15 cellular contexts compared by ENCODE assay signal in the genomic region with DNA sequence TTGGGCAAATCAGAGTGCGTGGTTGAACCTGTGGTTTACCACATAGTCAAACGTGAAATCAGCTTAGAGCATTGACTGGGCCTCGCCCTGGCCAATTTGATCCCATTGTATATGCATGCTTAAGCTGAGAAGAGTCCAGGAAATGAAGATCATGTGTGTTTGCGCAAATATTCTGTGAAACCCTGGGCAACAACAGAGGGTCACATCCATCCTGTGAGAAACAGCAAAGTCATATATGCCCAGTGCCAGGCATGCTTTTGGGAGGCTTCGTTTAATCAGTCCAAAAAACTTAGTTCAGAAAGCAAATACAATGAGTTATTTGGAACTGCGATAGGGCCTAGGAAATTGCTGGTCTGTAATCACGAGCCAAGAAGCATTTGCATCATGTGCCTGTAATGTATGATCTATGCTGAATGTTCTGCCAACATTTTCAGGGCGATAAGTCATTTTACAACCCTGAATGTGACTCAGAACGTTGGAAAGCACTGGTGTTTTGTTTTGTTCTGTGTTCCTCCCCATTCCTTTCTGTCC.
DNase-seq lines count a peak whose midpoint lies in the region; ATAC-seq and TF ChIP-seq lines count a peak whose summit lies in the region.
"Had no signal": no experiment of that assay in that cellular context is flagged by ENCODE, and none has a peak within 500 bp of the region (broad histone marks: within the 10 kb centered on the region; RNA-seq: fewer than 3 reads in every experiment).

No MANE protein-coding gene starts in this region.

- no peaks in the 10 kb centered on the region for H3K27me3 ChIP-seq in Peyer's patch
- no peaks in the 10 kb centered on the region for H3K27me3 ChIP-seq in prostate gland (replicated peaks; ENCODE audit: insufficient read depth)
- no peaks in the 10 kb centered on the region for H3K27me3 ChIP-seq in H7 (ENCODE audit: control insufficient read depth, insufficient read depth, low read length)

- H3K9me3 ChIP-seq in Peyer's patch = no peaks in the 10 kb centered on the region
- no peaks in the 10 kb centered on the region for H3K9me3 ChIP-seq in prostate gland

- intact Hi-C loops in prostate gland (cut with DNase I) = no loop called here

- peak; percentile 90 for DNase-seq in AG10803 (ENCODE audit: low read depth)
- no peak for DNase-seq in Peyer's patch
- DNase-seq in fibroblast of the aortic adventitia (ENCODE audit: low read depth) = peak; percentile 99
- DNase-seq in prostate gland (ENCODE audit: low spot score) = peak; percentile 41
- DNase-seq in H7 = no peak
- DNase-seq in cerebellum (ENCODE audit: low spot score) = no peak
- DNase-seq: activated CD4-positive, alpha-beta memory T cell treated with anti-CD3 and anti-CD28 coated beads, Interleukin-2, amount 10 ng/mL, durations not matched to agents 7 days and 5 days; CD4-positive, CD25-positive, alpha-beta regulatory T cell; KG1; midbrain; NCI-H345 had no signal

- no peak for TF ChIP-seq CTCF in AG10803 (conservative IDR thresholded peaks at IDR 0.05; ENCODE audit: low read length)
- TF ChIP-seq CTCF in Peyer's patch (IDR thresholded peaks at IDR 0.05) = no peak
- no peak for TF ChIP-seq CTCF in fibroblast of the aortic adventitia (IDR thresholded peaks at IDR 0.05; ENCODE audit: insufficient read depth, low read length)
- no peak for TF ChIP-seq CTCF in prostate gland (IDR thresholded peaks at IDR 0.05)

- ATAC-seq in HG03565 (IDR thresholded peaks at IDR 0.05; ENCODE audit: unreplicated experiment) (no peak), HG03097 (IDR thresholded peaks at IDR 0.05; ENCODE audit: low FRiP score, unreplicated experiment) (no peak)
- ATAC-seq: SK-N-SH treated with all-trans-retinoic acid at 6 μM for 48 hours; stimulated activated memory B cell treated with anti-CD40 and anti-IgM and Interleukin-4, amounts not matched to agents 10 μg/mL and 1 μg/mL and 100 μg/mL, for 72 hours had no signal

- H3K36me3 ChIP-seq in Peyer's patch (no peaks in the 10 kb centered on the region), prostate gland (no peaks in the 10 kb centered on the region), H7 (replicated peaks; ENCODE audit: control insufficient read depth, insufficient read depth, low read length) (no peaks in the 10 kb centered on the region)

- H3K27ac ChIP-seq in Peyer's patch (peak overlapping the region in 3 of 4 donors; percentile 32 to 50 (median 34)), prostate gland (peak overlapping the region; percentile 15 to 54)

- H3K4me1 ChIP-seq in Peyer's patch = no peaks in the 10 kb centered on the region
- H3K4me1 ChIP-seq in prostate gland (replicated peaks) = no peaks in the 10 kb centered on the region

- WGBS in prostate gland = 50% methylated on average over 9 of the region's 9 CpGs

- H3K4me3 ChIP-seq in AG10803 (ENCODE audit: low read length) = no peak overlapping the region
- no peak overlapping the region for H3K4me3 ChIP-seq in Peyer's patch
- H3K4me3 ChIP-seq in fibroblast of the aortic adventitia (ENCODE audit: low read depth, low read length) = no peak overlapping the region
- no peak overlapping the region for H3K4me3 ChIP-seq in prostate gland
- no peak overlapping the region for H3K4me3 ChIP-seq in H7 (ENCODE audit: insufficient read depth, low read depth, low read length)

- TF ChIP-seq POLR2A in Peyer's patch (IDR thresholded peaks at IDR 0.05) = no peak
- TF ChIP-seq POLR2A in prostate gland (IDR thresholded peaks at IDR 0.05) = no peak

Comparison
In these comparisons a context has a peak if more than half of its experiments do, and no peak if none do; other contexts are left out.
1. DNase-seq: peak in AG10803 (single experiment), fibroblast of the aortic adventitia (single experiment) and prostate gland (single experiment); none in Peyer's patch (0 of 3), H7 (single experiment) and cerebellum (single experiment).